1 cellular context compared by ENCODE assay signal in the genomic region with DNA sequence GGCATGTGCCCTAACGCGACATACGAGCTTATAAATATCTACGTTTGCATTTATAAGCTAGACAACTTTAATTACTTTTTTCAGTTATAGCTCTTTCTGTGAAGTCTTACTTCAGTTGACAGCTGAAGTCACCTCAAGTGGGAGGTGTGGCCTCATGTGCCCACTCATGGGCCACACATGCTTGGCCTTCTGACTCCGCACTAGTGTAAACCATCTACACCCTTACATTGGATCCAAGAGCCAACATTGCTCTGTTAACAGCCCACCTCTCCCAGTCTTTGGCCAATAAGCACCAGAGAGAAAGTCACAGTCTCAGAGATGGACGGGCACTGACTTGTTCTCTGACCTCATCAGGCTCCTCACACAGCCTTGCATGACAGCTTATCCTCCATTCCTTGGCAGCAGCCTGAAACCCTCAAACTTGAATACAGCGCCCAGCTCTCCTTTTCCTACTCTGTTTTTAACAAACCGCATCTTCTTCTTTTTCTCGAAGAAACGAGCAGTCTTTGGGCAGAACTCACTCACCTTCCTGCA.
TF ChIP-seq lines count a peak whose summit lies in the region.

No MANE protein-coding gene starts in this region.

TF ChIP-seq in SK-N-SH, 30 proteins besides CTCF, POLR2A, EP300 and RAD21 (continued from another document):
- no peak for TF ChIP-seq EZH2phosphoT487 (IDR thresholded peaks at IDR 0.05; ENCODE audit: borderline replicate concordance, low read depth)
- no peak for TF ChIP-seq CHD2 (IDR thresholded peaks at IDR 0.05; ENCODE audit: low read length, partially characterized antibody)
